In genomic region chr18:7979714-7980113, GRCh38 we compare ENCODE assay signal across 23 cellular contexts.
"Had no signal": no experiment of that assay in that cellular context is flagged by ENCODE, and none has a peak within 500 bp of the region (broad histone marks: within the 10 kb centered on the region; RNA-seq: fewer than 3 reads in every experiment).

No MANE protein-coding gene starts in this region.

- H3K36me3 ChIP-seq: ovary, right atrium auricular region, sigmoid colon, thoracic aorta, upper lobe of left lung, vagina had no signal

- H3K27ac Mint-ChIP-seq: dendritic cell treated with granulocyte-macrophage colony-stimulating factor and Interleukin-4, amounts not matched to agents 40 ng/mL and 50 ng/mL, for 4 days; naive B cell; nephron had no signal

- DNase-seq: foreskin keratinocyte; kidney; left colon; left ventricle myocardium superior; naive B cell; ovary; sigmoid colon; stimulated activated CD4-positive, alpha-beta T cell treated with anti-CD3 and anti-CD28 coated beads, Interleukin-2, amount 100 ng/mL, for 24 hours; stimulated activated CD4-positive, alpha-beta T cell treated with anti-CD3 and anti-CD28 coated beads, Interleukin-4, amount 100 ng/mL, for 4 hours; stimulated activated naive CD4-positive, alpha-beta T cell; stomach; substantia nigra; upper lobe of left lung had no signal

- H3K4me1 Mint-ChIP-seq: naive B cell had no signal

- H3K4me3 Mint-ChIP-seq: dendritic cell treated with granulocyte-macrophage colony-stimulating factor and Interleukin-4, amounts not matched to agents 40 ng/mL and 50 ng/mL, for 4 days; naive B cell; nephron had no signal

- H3K27ac ChIP-seq: foreskin keratinocyte, hepatocyte, ovary, right atrium auricular region, sigmoid colon, skin epidermis, stomach, thoracic aorta, upper lobe of left lung, vagina had no signal

- H3K4me3 ChIP-seq: hepatocyte, lung, ovary, right atrium auricular region, sigmoid colon, skin epidermis, stomach, thoracic aorta, upper lobe of left lung, vagina had no signal

- H3K4me1 ChIP-seq: foreskin keratinocyte, sigmoid colon, stomach, upper lobe of left lung, vagina had no signal

- H3K9me3 ChIP-seq: ovary, right atrium auricular region, sigmoid colon, stomach, thoracic aorta, upper lobe of left lung, vagina had no signal

- H3K27me3 Mint-ChIP-seq: dendritic cell treated with granulocyte-macrophage colony-stimulating factor and Interleukin-4, amounts not matched to agents 40 ng/mL and 50 ng/mL, for 4 days had no signal

- ATAC-seq: foreskin keratinocyte, left colon, left ventricle myocardium superior had no signal

- H3K4me2 ChIP-seq: hepatocyte had no signal

- H3K9me3 Mint-ChIP-seq: dendritic cell treated with granulocyte-macrophage colony-stimulating factor and Interleukin-4, amounts not matched to agents 40 ng/mL and 50 ng/mL, for 4 days; nephron had no signal

- H3K36me3 Mint-ChIP-seq: naive B cell had no signal

- FAIRE-seq: colon, endothelial cell of umbilical vein, kidney had no signal

- H3K79me2 ChIP-seq: hepatocyte had no signal

- H2AFZ ChIP-seq: hepatocyte had no signal

- H3K27me3 ChIP-seq: foreskin keratinocyte, hepatocyte, ovary, right atrium auricular region, sigmoid colon, stomach, upper lobe of left lung, vagina had no signal
